8 cellular contexts compared by ENCODE assay signal in genomic region chr1:45339694-45340558, GRCh38. TPM values are rescaled to one million over a fixed set of nuclear protein-coding genes. Genes with fewer than 3 reads are reported as not detected.
A peak's percentile ranks its signal among the peaks of the same experiment; 100 is the strongest.
DNase-seq lines count a peak whose midpoint lies in the region; ATAC-seq and TF ChIP-seq lines count a peak whose summit lies in the region.

Gene MUTYH, minus strand, starts transcription at chr1:45340440. Its CDS starts 5,935 bp downstream, at chr1:45334505.
Gene TOE1, plus strand, starts transcription at chr1:45340170. Its CDS starts 83 bp downstream, at chr1:45340253.

- H3K27ac ChIP-seq in heart right ventricle, result peak within 1 kb of the TSS; percentile 85 to 99 (median 96)

- peak within 1 kb of the TSS; percentile 58 to 91 (median 82) for H3K4me3 ChIP-seq in heart right ventricle

- peak; percentile 87 for DNase-seq in NCI-H1694 (lab: John Stamatoyannopoulos, UW)
- peak; percentile 82 for DNase-seq in amniotic stem cell (lab: John Stamatoyannopoulos, UW)
- DNase-seq in heart right ventricle, result peak; percentile 93
- peak; percentile 90 for DNase-seq in pons (ENCODE audit: low spot score)
- peak; percentile 95 for DNase-seq in type B pancreatic cell (ENCODE audit: extremely low spot score, unreplicated experiment)

- peaks cover 11 to 35% (median 25%) of the 10 kb centered on the region in 9 donors for H3K4me1 ChIP-seq in heart right ventricle

- no peaks in the 10 kb centered on the region for H3K27me3 Mint-ChIP-seq in type B pancreatic cell

- TF ChIP-seq CTCF in heart right ventricle (IDR thresholded peaks at IDR 0.05), result peak in 3 of 9 donors; percentile 4 to 34 (median 31)
- no peak for TF ChIP-seq CTCF in type B pancreatic cell (conservative IDR thresholded peaks at IDR 0.05)

- WGBS in heart right ventricle, 2 donors, result 1% methylated on average over 74 of the region's 74 CpGs

- H3K9me3 Mint-ChIP-seq in type B pancreatic cell, result no peaks in the 10 kb centered on the region

- H3K27ac Mint-ChIP-seq in type B pancreatic cell, result peak within 1 kb of the TSS; percentile 96

- H3K27me3 ChIP-seq in heart right ventricle, result no peaks in the 10 kb centered on the region

- peak within 1 kb of the TSS; percentile 99 for H3K4me3 Mint-ChIP-seq in type B pancreatic cell

- H3K9me3 ChIP-seq in heart right ventricle, result no peaks in the 10 kb centered on the region

- intact Hi-C loops in T-helper 1 cell treated with Interleukin-12 subunit alpha and Interleukin-12 subunit beta and Interleukin-4 antibody, amounts not matched to agents 30 ng/mL and 1 ng/mL, for 36 hours (cut with micrococcal nuclease), result loop anchor here (1.0 to 2.0 kb wide), 17 partner anchors 14 to 985 kb away; partner anchors contain the start of genes ARMH1, BTBD19, CCDC163 and EIF2B3
- intact Hi-C loops in heart right ventricle (cut with DNase I), result no loop called here

- H3K36me3 Mint-ChIP-seq in type B pancreatic cell, result peaks cover 23% of the 10 kb centered on the region

- TF ChIP-seq POLR2A in GM15510 (IDR thresholded peaks at IDR 0.05; ENCODE audit: borderline replicate concordance, extremely low read depth, insufficient read length), result peak; percentile 86

- peaks cover 0 to 37% (median 30%) of the 10 kb centered on the region in 9 donors for H3K36me3 ChIP-seq in heart right ventricle

- ATAC-seq in HG02884 (IDR thresholded peaks at IDR 0.05; ENCODE audit: unreplicated experiment), result peak; percentile 73
- ATAC-seq in heart right ventricle, result peak; percentile 95 to 97 (median 96)

- peaks cover 23% of the 10 kb centered on the region for H3K4me1 Mint-ChIP-seq in type B pancreatic cell (ENCODE audit: unreplicated experiment)

RNA-seq across cellular contexts. Expression of gene MUTYH, which starts in this region (rescaled TPM):
- total RNA-seq in T-helper 1 cell treated with Interleukin-12 subunit alpha and Interleukin-12 subunit beta and Interleukin-4 antibody, amounts not matched to agents 30 ng/mL and 1 ng/mL, for 36 hours, result 45.4 and 54.8 TPM in 2 replicates
- 10 to 100 TPM in 1 of 10 donors, 1 to 10 TPM in 9; 6.0 to 10.2 (median 8.9) TPM for total RNA-seq in heart right ventricle
- polyA plus RNA-seq in heart right ventricle, result 10 to 100 TPM in 1 of 2 donors, 1 to 10 TPM in 1; 9.9 to 20.3 TPM
- total RNA-seq in type B pancreatic cell (ENCODE audit: low replicate concordance), result 24.5 and 61.3 TPM in 2 replicates

RNA-seq across cellular contexts. Expression of gene TOE1, which starts in this region (rescaled TPM):
- total RNA-seq in T-helper 1 cell treated with Interleukin-12 subunit alpha and Interleukin-12 subunit beta and Interleukin-4 antibody, amounts not matched to agents 30 ng/mL and 1 ng/mL, for 36 hours, result 25.2 and 25.8 TPM in 2 replicates
- 1 to 10 TPM; 2.7 to 6.6 (median 4.1) TPM for total RNA-seq in heart right ventricle
- polyA plus RNA-seq in heart right ventricle, result 1 to 10 TPM; 3.5 to 4.4 TPM
- total RNA-seq in type B pancreatic cell (ENCODE audit: low replicate concordance), result 10.4 and 12.6 TPM in 2 replicates

Comparison
In these comparisons a context has a peak if more than half of its experiments do, and no peak if none do; other contexts are left out.
1. Peak in every context shown above with its lines: DNase-seq, ATAC-seq, H3K4me3 ChIP-seq and H3K27ac ChIP-seq.